ENCODE assay signal across 11 cellular contexts in the genomic region with DNA sequence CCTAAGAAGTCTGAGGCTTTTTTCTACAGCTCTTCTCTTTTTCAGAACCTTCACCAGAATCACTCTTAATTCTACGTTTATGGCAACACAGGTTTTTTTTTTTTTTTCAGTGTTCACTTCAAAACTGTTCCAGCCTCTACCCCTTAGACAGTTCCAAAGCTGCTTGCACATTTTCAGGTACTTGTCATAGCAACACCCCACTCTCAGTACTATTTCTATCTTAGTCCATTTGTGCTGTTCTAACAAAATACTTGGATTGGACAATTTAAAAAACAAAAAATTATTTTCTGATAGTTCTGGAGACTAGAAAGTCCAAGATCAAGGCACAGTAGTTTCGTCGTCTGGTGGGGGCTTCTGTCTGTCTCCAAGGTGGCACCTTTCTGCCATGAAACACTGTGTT.
"Had no signal": no experiment of that assay in that cellular context is flagged by ENCODE, and none has a peak within 500 bp of the region (broad histone marks: within the 10 kb centered on the region; RNA-seq: fewer than 3 reads in every experiment).

No MANE protein-coding gene starts in this region.

- H3K27ac ChIP-seq: GM23248 had no signal

- FAIRE-seq: H1, H54 had no signal

- H3K36me3 ChIP-seq: HAP-1 had no signal

- H3K9me3 Mint-ChIP-seq: HFFc6 had no signal

- DNase-seq: GM23248, GOT3, H7, H9, HCEC 1CT, HFFc6 had no signal

- H3K4me3 Mint-ChIP-seq: GM23338, H9, HFFc6 had no signal

- H2AFZ ChIP-seq: GM23248, GM23338 had no signal

- H3K4me1 Mint-ChIP-seq: GM23338, H9 had no signal

- H3K9ac ChIP-seq: GM23248 had no signal

- H3K9me3 ChIP-seq: HAP-1 had no signal

- H3K27ac Mint-ChIP-seq: GM23338, H9, HFFc6 had no signal

- H3K4me3 ChIP-seq: GM23248, GM23338, HAP-1 had no signal

- ATAC-seq: GM23338, HCT116 had no signal

- H3K4me1 ChIP-seq: HAP-1 had no signal

- H3K4me2 ChIP-seq: GM23338 had no signal
